In the genomic region with DNA sequence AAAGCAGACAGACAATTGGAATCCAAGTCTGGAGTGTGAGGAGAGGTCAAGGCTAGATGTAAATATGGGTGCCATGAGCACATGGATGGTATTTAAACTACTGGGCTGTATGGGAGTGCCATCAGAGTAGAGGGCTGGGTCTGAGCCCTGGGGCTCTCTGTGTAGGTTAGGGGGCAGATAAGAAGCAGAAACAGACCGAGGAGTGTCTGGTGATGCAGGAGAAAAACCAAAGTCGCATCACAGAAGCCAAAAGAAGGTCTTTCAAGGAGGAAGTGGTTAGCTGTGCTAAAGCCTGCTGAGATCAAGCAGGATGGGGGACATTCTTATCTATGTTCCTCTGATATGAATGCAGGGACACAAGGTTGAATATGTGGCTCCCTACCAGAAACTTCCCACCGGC, we compare ENCODE assay signal across 9 cellular contexts. TPM values are rescaled to one million over a fixed set of nuclear protein-coding genes. Genes with fewer than 3 reads are reported as not detected.
DNase-seq lines count a peak whose midpoint lies in the region; ATAC-seq and TF ChIP-seq lines count a peak whose summit lies in the region.
"Had no signal": no experiment of that assay in that cellular context is flagged by ENCODE, and none has a peak within 500 bp of the region (broad histone marks: within the 10 kb centered on the region; RNA-seq: fewer than 3 reads in every experiment).

No MANE protein-coding gene starts in this region.

- H3K4me2 ChIP-seq in SU-DHL-6 (ENCODE audit: low read depth, low read length, poor library complexity, severe bottlenecking) (peak overlapping the region; percentile 65), trophoblast cell (ENCODE audit: low read length) (no peak overlapping the region)

- H3K4ac ChIP-seq in trophoblast cell (ENCODE audit: low read depth, low read length) = no peak overlapping the region

- H3F3A ChIP-seq in SU-DHL-6 (ENCODE audit: insufficient read depth) = 0 out of 2 replicates have a peak, but pooled peaks cover 8% of the 10 kb centered on the region

- no peaks in the 10 kb centered on the region for H3K9me3 Mint-ChIP-seq in effector memory CD8-positive, alpha-beta T cell

- no peak overlapping the region for H4K12ac ChIP-seq in trophoblast cell (ENCODE audit: low read depth, low read length)

- peak overlapping the region; percentile 80 to 86 for H3K4me3 Mint-ChIP-seq in effector memory CD8-positive, alpha-beta T cell

- H3K4me3 ChIP-seq in SU-DHL-6 (ENCODE audit: insufficient read depth, low read length, poor library complexity, severe bottlenecking) (no peak overlapping the region), trophoblast cell (ENCODE audit: low read depth, low read length) (no peak overlapping the region)

- H3K36me3 ChIP-seq in SU-DHL-6 (ENCODE audit: low read length) (no peaks in the 10 kb centered on the region), trophoblast cell (ENCODE audit: control insufficient read depth in 1 of 2, insufficient read depth in 2 of 2, low read length in 2 of 2) (peaks cover 8 to 17% of the 10 kb centered on the region in 2 experiments)

- H3K79me1 ChIP-seq in trophoblast cell (ENCODE audit: low read length) = peaks cover 10% of the 10 kb centered on the region

- H4K20me1 ChIP-seq in SU-DHL-6 (ENCODE audit: low read depth, low read length) = no peaks in the 10 kb centered on the region

- H3K9ac ChIP-seq in SU-DHL-6 (ENCODE audit: low read length) (peak overlapping the region; percentile 91), trophoblast cell (ENCODE audit: low read length) (no peak overlapping the region)

- no peaks in the 10 kb centered on the region for H3K27me3 Mint-ChIP-seq in effector memory CD8-positive, alpha-beta T cell

- H2AK5ac ChIP-seq in trophoblast cell (ENCODE audit: low read length) = no peak overlapping the region

- DNase-seq in stimulated activated CD4-positive, alpha-beta T cell treated with anti-CD3 and anti-CD28 coated beads, Interleukin-2, amount 100 ng/mL, for 4 hours (ENCODE audit: low read depth) = peak; percentile 10
- DNase-seq in stimulated activated CD4-positive, alpha-beta T cell treated with anti-CD3 and anti-CD28 coated beads, Interleukin-4, amount 100 ng/mL, for 1 hour = no peak
- peak; percentile 61 to 64 (median 64) for DNase-seq in effector memory CD8-positive, alpha-beta T cell
- DNase-seq in ACHN (no peak), epidermal melanocyte (ENCODE audit: insufficient read length, low spot score) (no peak), trophoblast cell (no peak), medulla oblongata (ENCODE audit: extremely low spot score) (no peak)
- DNase-seq: NCI-H2107 had no signal

- in situ Hi-C loops in ACHN (cut with HindIII; ENCODE audit: low pct_ligation_motif_present, low pct_unique_long_range_greater_than_20kb, low sequenced_read_pairs) = no loop called here

- H2BK120ac ChIP-seq in trophoblast cell (ENCODE audit: insufficient read depth, low read length, poor library complexity) = no peak overlapping the region

- no peak overlapping the region for H2BK12ac ChIP-seq in trophoblast cell (ENCODE audit: low read length)

- H3K4me1 ChIP-seq in trophoblast cell (ENCODE audit: control insufficient read depth in 1 of 2, insufficient read depth in 2 of 2, low read length in 2 of 2) = peaks cover 14 to 18% of the 10 kb centered on the region in 2 experiments

- ATAC-seq in effector memory CD8-positive, alpha-beta T cell (replicated peaks) = peak; percentile 68

- peaks cover 60% of the 10 kb centered on the region for H3K36me3 Mint-ChIP-seq in effector memory CD8-positive, alpha-beta T cell (ENCODE audit: insufficient read depth)

- H3K9me2 ChIP-seq in SU-DHL-6 (replicated peaks; ENCODE audit: insufficient read depth, low read length) = no peaks in the 10 kb centered on the region

- no peaks in the 10 kb centered on the region for H3K9me3 ChIP-seq in SU-DHL-6 (ENCODE audit: insufficient read depth, low read length)
- H3K9me3 ChIP-seq in trophoblast cell (ENCODE audit: insufficient read depth, low read depth, low read length) = no peaks in the 10 kb centered on the region

- no peak overlapping the region for H2AFZ ChIP-seq in SU-DHL-6 (ENCODE audit: low read depth, low read length, severe bottlenecking)
- H2AFZ ChIP-seq in trophoblast cell (ENCODE audit: insufficient read depth, low read length, poor library complexity) = no peak overlapping the region

- H3K23ac ChIP-seq in trophoblast cell (ENCODE audit: low read length) = no peak overlapping the region

- WGBS in trophoblast cell (ENCODE audit: extremely low coverage, insufficient coverage, insufficient read length) = no CpG with 5 or more reads among the region's 3 CpGs

- no peak overlapping the region for H2BK5ac ChIP-seq in trophoblast cell (ENCODE audit: low read depth, low read length, poor library complexity)

- no peaks in the 10 kb centered on the region for H3K27me3 ChIP-seq in SU-DHL-6 (ENCODE audit: low read length)
- no peaks in the 10 kb centered on the region for H3K27me3 ChIP-seq in trophoblast cell (ENCODE audit: insufficient read depth, low read length)

- H3K18ac ChIP-seq in trophoblast cell (ENCODE audit: low read length) = no peak overlapping the region

- no peak overlapping the region for H4K91ac ChIP-seq in trophoblast cell (ENCODE audit: low read depth, low read length)

- H3K27ac ChIP-seq in SU-DHL-6 (ENCODE audit: low read depth, low read length) = peak overlapping the region; percentile 48
- H3K27ac ChIP-seq in trophoblast cell (ENCODE audit: low read depth, low read length) = no peak overlapping the region

- H3K4me1 Mint-ChIP-seq in effector memory CD8-positive, alpha-beta T cell (ENCODE audit: low read depth in 2 of 2) = peaks cover 18 to 20% of the 10 kb centered on the region in 2 donors

- H3K27ac Mint-ChIP-seq in effector memory CD8-positive, alpha-beta T cell = peak overlapping the region; percentile 69 to 98

- no peak overlapping the region for H3K14ac ChIP-seq in trophoblast cell (ENCODE audit: low read length)

- no peaks in the 10 kb centered on the region; the same call in 1 of the 2 replicates for H3K79me2 ChIP-seq in SU-DHL-6 (ENCODE audit: insufficient read depth, low read length)
- peaks cover 9% of the 10 kb centered on the region for H3K79me2 ChIP-seq in trophoblast cell (ENCODE audit: control insufficient read depth, insufficient read depth, low read length, poor library complexity)

- H4K8ac ChIP-seq in trophoblast cell (ENCODE audit: low read depth, low read length) = no peak overlapping the region

- no peak for TF ChIP-seq CTCF in SU-DHL-6 (IDR thresholded peaks at IDR 0.05; ENCODE audit: insufficient read depth, low read length, poor library complexity, severe bottlenecking)

RNA-seq across cellular contexts. Expression of a gene that starts 1.9 kb away (rescaled TPM):
- polyA plus RNA-seq in trophoblast cell (2013) = 10.4 and 11.3 TPM in 2 replicates

RNA-seq across cellular contexts. Expression of a gene that starts 2.9 kb away (rescaled TPM):
- 5.6 and 5.7 TPM in 2 replicates for polyA plus RNA-seq in trophoblast cell (2013)

RNA-seq across cellular contexts. Expression of a gene that starts 7.3 kb away (rescaled TPM):
- polyA plus RNA-seq in trophoblast cell (2013) = 25.4 and 29.0 TPM in 2 replicates

Comparison
In these comparisons a context has a peak if more than half of its experiments do, and no peak if none do; other contexts are left out.
1. DNase-seq: peak in stimulated activated CD4-positive, alpha-beta T cell treated with anti-CD3 and anti-CD28 coated beads, Interleukin-2, amount 100 ng/mL, for 4 hours (single experiment) and effector memory CD8-positive, alpha-beta T cell (3 of 3); none in stimulated activated CD4-positive, alpha-beta T cell treated with anti-CD3 and anti-CD28 coated beads, Interleukin-4, amount 100 ng/mL, for 1 hour (single experiment), ACHN (single experiment), epidermal melanocyte (single experiment), trophoblast cell (0 of 2) and medulla oblongata (single experiment).